11 cellular contexts compared by ENCODE assay signal in the genomic region with DNA sequence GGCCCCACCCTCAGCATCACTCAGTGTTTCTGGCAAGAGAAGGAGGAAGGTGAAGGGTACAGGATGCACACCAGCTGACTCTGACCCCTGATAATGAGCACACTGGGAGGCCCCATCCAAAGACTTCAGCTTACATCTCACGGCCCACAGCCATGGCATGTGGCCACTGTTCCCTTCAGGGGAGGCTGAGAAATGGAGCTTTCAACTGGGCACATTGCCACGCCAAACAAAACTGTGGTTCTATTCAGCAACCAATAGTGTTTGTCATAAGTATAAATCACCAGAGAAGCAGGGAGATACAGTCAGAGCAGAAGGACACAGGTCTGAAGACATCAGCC. TPM values are rescaled to one million over a fixed set of nuclear protein-coding genes. Genes with fewer than 3 reads are reported as not detected.
DNase-seq lines count a peak whose midpoint lies in the region; ATAC-seq, FAIRE-seq and TF ChIP-seq lines count a peak whose summit lies in the region.
"Had no signal": no experiment of that assay in that cellular context is flagged by ENCODE, and none has a peak within 500 bp of the region (broad histone marks: within the 10 kb centered on the region; RNA-seq: fewer than 3 reads in every experiment).

No MANE protein-coding gene starts in this region.

- peak overlapping the region; percentile 3 for H3K27ac ChIP-seq in astrocyte (ENCODE audit: low read depth, low read length)
- peak overlapping the region; percentile 13 for H3K27ac ChIP-seq in layer of hippocampus (ENCODE audit: low read depth, low read length)
- H3K27ac ChIP-seq in aorta (ENCODE audit: low read depth in 1 of 2, low read length in 2 of 2), result no peak overlapping the region
- H3K27ac ChIP-seq: upper lobe of right lung had no signal

- TF ChIP-seq CTCF in astrocyte (IDR thresholded peaks at IDR 0.05; ENCODE audit: insufficient read depth, low read depth, low read length), result no peak
- TF ChIP-seq CTCF in endothelial cell (IDR thresholded peaks at IDR 0.05; ENCODE audit: unreplicated experiment), result no peak

- H3K4me3 Mint-ChIP-seq in astrocyte (ENCODE audit: unreplicated experiment) (no peak overlapping the region), endothelial cell (ENCODE audit: unreplicated experiment) (no peak overlapping the region)

- WGBS in aorta, 2 donors, result 41 to 48% methylated on average over 2 of the region's 2 CpGs

- peaks cover 27% of the 10 kb centered on the region for H3K27me3 Mint-ChIP-seq in astrocyte (ENCODE audit: low read depth, unreplicated experiment)
- H3K27me3 Mint-ChIP-seq in endothelial cell (ENCODE audit: unreplicated experiment), result peaks cover 3% of the 10 kb centered on the region

- no peaks in the 10 kb centered on the region for H3K79me2 ChIP-seq in astrocyte (ENCODE audit: insufficient read depth, low read length)

- peak; percentile 9 for FAIRE-seq in astrocyte (lab: Jason Lieb, UNC)

- no peak overlapping the region for H3K9ac ChIP-seq in astrocyte (ENCODE audit: low read length)

- H3K4me1 ChIP-seq in astrocyte (ENCODE audit: insufficient read depth, low read length) (peaks cover 16% of the 10 kb centered on the region), aorta (ENCODE audit: control insufficient read depth in 1 of 2, insufficient read depth in 2 of 2, low read length in 2 of 2) (no peaks in the 10 kb centered on the region)

- DNase-seq in Right ventricle myocardium inferior (ENCODE audit: missing footprints), result peak; percentile 72
- DNase-seq in cardiac septum (ENCODE audit: low spot score), result no peak
- peak; percentile 67 for DNase-seq in astrocyte (ENCODE audit: low read depth)
- peak; percentile 70 to 78 for DNase-seq in aorta
- DNase-seq in activated gamma-delta T cell (lab: John Stamatoyannopoulos, UW), result no peak
- no peak for DNase-seq in endothelial cell (ENCODE audit: low spot score)
- DNase-seq: cerebellar nuclear complex, NCI-H1694, upper lobe of right lung had no signal

- H3K36me3 ChIP-seq in astrocyte (ENCODE audit: insufficient read depth, low read length) (no peaks in the 10 kb centered on the region), aorta (ENCODE audit: control insufficient read depth in 1 of 2, insufficient read depth in 2 of 2, low read length in 1 of 2) (no peaks in the 10 kb centered on the region)
- H3K36me3 ChIP-seq: upper lobe of right lung had no signal

- no peak overlapping the region for H2AFZ ChIP-seq in astrocyte (ENCODE audit: low read depth, low read length)

- H3K4me1 Mint-ChIP-seq in astrocyte (ENCODE audit: low read depth, unreplicated experiment), result no peaks in the 10 kb centered on the region
- H3K4me1 Mint-ChIP-seq in endothelial cell (ENCODE audit: unreplicated experiment), result peaks cover 10% of the 10 kb centered on the region

- ATAC-seq in Right ventricle myocardium inferior (peak; percentile 22), aorta (ENCODE audit: low FRiP score) (peak; percentile 16), GM18868 (IDR thresholded peaks at IDR 0.05; ENCODE audit: unreplicated experiment) (no peak)

- H3K4me3 ChIP-seq in astrocyte (ENCODE audit: insufficient read depth, low read depth, low read length) (no peak overlapping the region), aorta (ENCODE audit: low read length in 2 of 2) (no peak overlapping the region)

- H3K27ac Mint-ChIP-seq in astrocyte (ENCODE audit: unreplicated experiment), result no peak overlapping the region
- H3K27ac Mint-ChIP-seq in endothelial cell (ENCODE audit: unreplicated experiment), result no peak overlapping the region

- H3K27me3 ChIP-seq in astrocyte (ENCODE audit: insufficient read depth, low read length) (no peaks in the 10 kb centered on the region), layer of hippocampus (ENCODE audit: control insufficient read depth, insufficient read depth, low read length) (no peaks in the 10 kb centered on the region), aorta (ENCODE audit: control insufficient read depth in 1 of 2, insufficient read depth in 2 of 2, low read length in 1 of 2) (no peaks in the 10 kb centered on the region)
- H3K27me3 ChIP-seq: upper lobe of right lung had no signal

- H3K4me2 ChIP-seq in astrocyte (ENCODE audit: low read length), result no peak overlapping the region

- no peaks in the 10 kb centered on the region for H4K20me1 ChIP-seq in astrocyte (ENCODE audit: insufficient read depth, low read length)

- no peaks in the 10 kb centered on the region for H3K36me3 Mint-ChIP-seq in astrocyte (ENCODE audit: low read depth, unreplicated experiment)
- no peaks in the 10 kb centered on the region for H3K36me3 Mint-ChIP-seq in endothelial cell (ENCODE audit: low read depth, unreplicated experiment)

- H3K9me3 Mint-ChIP-seq in astrocyte (ENCODE audit: unreplicated experiment) (peaks cover 2% of the 10 kb centered on the region), endothelial cell (ENCODE audit: unreplicated experiment) (no peaks in the 10 kb centered on the region)

- H3K9me3 ChIP-seq in astrocyte (ENCODE audit: insufficient read depth, low read depth, low read length), result no peaks in the 10 kb centered on the region
- no peaks in the 10 kb centered on the region for H3K9me3 ChIP-seq in aorta (ENCODE audit: control insufficient read depth, low read length)
- H3K9me3 ChIP-seq: upper lobe of right lung had no signal

- intact Hi-C loops in Right ventricle myocardium inferior (cut with DNase I) (loop anchor here (2.0 kb wide), 1 partner anchor 100 kb away; no protein-coding TSS in a partner anchor), cardiac septum (cut with DNase I) (loop anchor here (2.0 kb wide), 2 partner anchors 14 to 100 kb away; no protein-coding TSS in a partner anchor), aorta (cut with DNase I) (no loop called here)

RNA-seq across cellular contexts. Expression of a gene that starts 12.7 kb away (rescaled TPM):
- total RNA-seq in Right ventricle myocardium inferior (1.7 TPM), cardiac septum (1.00 TPM), astrocyte (not detected in 2 replicates), aorta (1 to 10 TPM; 4.3 to 9.0 TPM), endothelial cell (ENCODE audit: unreplicated experiment) (not detected)
- polyA plus RNA-seq in aorta, result 1 to 10 TPM in 1 of 2 donors, under 1 TPM in 1; 0.88 to 1.1 TPM

RNA-seq across cellular contexts. Expression of a gene that starts 38.5 kb away (rescaled TPM):
- 4.3 TPM for total RNA-seq in Right ventricle myocardium inferior
- 15.0 TPM for total RNA-seq in cardiac septum
- not detected in 2 replicates for total RNA-seq in astrocyte
- 10 to 100 TPM; 13.9 to 21.5 TPM for total RNA-seq in aorta
- polyA plus RNA-seq in aorta, result 10 to 100 TPM in 1 of 2 donors, 1 to 10 TPM in 1; 3.0 to 10.2 TPM
- total RNA-seq in endothelial cell (ENCODE audit: unreplicated experiment), result not detected

RNA-seq across cellular contexts. Expression of a gene that starts 41.2 kb away (rescaled TPM):
- 1.8 TPM for total RNA-seq in Right ventricle myocardium inferior
- total RNA-seq in cardiac septum, result 1.6 TPM
- 2.2 and 2.6 TPM in 2 replicates for total RNA-seq in astrocyte
- total RNA-seq in aorta, result 1 to 10 TPM; 1.1 to 1.6 TPM
- polyA plus RNA-seq in aorta, result under 1 TPM; 0.69 to 0.75 TPM
- total RNA-seq in endothelial cell (ENCODE audit: unreplicated experiment), result 2.8 TPM

Comparison
In these comparisons a context has a peak if more than half of its experiments do, and no peak if none do; other contexts are left out.
1. DNase-seq: peak in Right ventricle myocardium inferior (single experiment), astrocyte (single experiment) and aorta (2 of 2); none in cardiac septum (single experiment), activated gamma-delta T cell (single experiment) and endothelial cell (single experiment).
2. H3K27ac ChIP-seq: peak in astrocyte (single experiment) and layer of hippocampus (single experiment); none in aorta (0 of 2).
3. intact Hi-C loops: an anchor here in Right ventricle myocardium inferior (2.0 kb wide) and cardiac septum (2.0 kb wide); none called in aorta.